1 cellular context compared by ENCODE assay signal in the genomic region with DNA sequence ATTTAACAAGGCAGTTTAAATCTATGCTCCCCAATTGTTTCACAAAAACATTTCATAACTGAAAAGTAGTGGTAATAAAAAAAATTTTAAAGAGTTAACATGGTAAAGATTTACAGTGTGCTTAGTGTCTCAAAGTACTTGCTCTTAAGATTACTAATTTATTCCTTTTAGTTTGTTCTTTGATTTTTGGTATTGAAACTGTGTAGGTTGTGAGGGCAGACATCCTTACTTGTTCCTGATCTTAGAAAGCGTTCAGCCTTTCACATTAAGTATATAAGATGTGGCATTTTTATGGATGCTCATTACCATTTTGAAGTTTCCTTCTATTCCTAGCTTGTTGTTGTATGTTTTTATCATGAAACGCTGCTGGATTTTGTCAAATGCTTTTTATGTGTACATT.
TF ChIP-seq lines count a peak whose summit lies in the region.

No MANE protein-coding gene starts in this region.

TF ChIP-seq in H1, 55 proteins besides CTCF, POLR2A, EP300 and RAD21:
- TF ChIP-seq NANOG (IDR thresholded peaks at IDR 0.05; ENCODE audit: insufficient read depth, low read depth, low read length, poor library complexity, severe bottlenecking) = no peak
- no peak for TF ChIP-seq SP2 (IDR thresholded peaks at IDR 0.05; ENCODE audit: low read length)
- TF ChIP-seq HDAC2 (IDR thresholded peaks at IDR 0.05; ENCODE audit: borderline replicate concordance in 1 of 2, low read depth in 2 of 2, low read length in 2 of 2) = no peak
- TF ChIP-seq CBX5 (IDR thresholded peaks at IDR 0.05; ENCODE audit: low read depth, low read length) = no peak
- TF ChIP-seq TBP (IDR thresholded peaks at IDR 0.05; ENCODE audit: low read depth, low read length) = no peak
- no peak for TF ChIP-seq RBBP5 (IDR thresholded peaks at IDR 0.05; ENCODE audit: borderline replicate concordance, low read depth, low read length)
- no peak for TF ChIP-seq SIX5 (IDR thresholded peaks at IDR 0.05; ENCODE audit: low read depth, low read length)
- TF ChIP-seq SUZ12 (IDR thresholded peaks at IDR 0.05; ENCODE audit: low read length) = no peak
- TF ChIP-seq TEAD4 (IDR thresholded peaks at IDR 0.05; ENCODE audit: low read depth, low read length) = no peak
- TF ChIP-seq FOSL1 (IDR thresholded peaks at IDR 0.05; ENCODE audit: insufficient read depth, low read depth, low read length) = no peak
- no peak for TF ChIP-seq JUND (IDR thresholded peaks at IDR 0.05; ENCODE audit: low read length)
- TF ChIP-seq KDM1A (IDR thresholded peaks at IDR 0.05; ENCODE audit: borderline replicate concordance, low read length) = no peak
- TF ChIP-seq BCL11A (IDR thresholded peaks at IDR 0.05; ENCODE audit: low read depth in 2 of 2, low read length in 2 of 2) = no peak
- no peak for TF ChIP-seq HDAC6 (IDR thresholded peaks at IDR 0.05; ENCODE audit: low read depth, low read length)
- no peak for TF ChIP-seq RFX5 (IDR thresholded peaks at IDR 0.05; ENCODE audit: borderline replicate concordance, low read depth, low read length)
- TF ChIP-seq EGR1 (IDR thresholded peaks at IDR 0.05; ENCODE audit: borderline replicate concordance, low read depth, low read length) = no peak
- no peak for TF ChIP-seq CHD1 (IDR thresholded peaks at IDR 0.05; ENCODE audit: low read depth, low read length)
- TF ChIP-seq GABPA (IDR thresholded peaks at IDR 0.05; ENCODE audit: borderline replicate concordance, insufficient read depth, low read length) = no peak
- no peak for TF ChIP-seq ZNF274 (IDR thresholded peaks at IDR 0.05; ENCODE audit: borderline replicate concordance, extremely low read depth, low read length)
